ENCODE assay signal across 10 cellular contexts in the genomic region with DNA sequence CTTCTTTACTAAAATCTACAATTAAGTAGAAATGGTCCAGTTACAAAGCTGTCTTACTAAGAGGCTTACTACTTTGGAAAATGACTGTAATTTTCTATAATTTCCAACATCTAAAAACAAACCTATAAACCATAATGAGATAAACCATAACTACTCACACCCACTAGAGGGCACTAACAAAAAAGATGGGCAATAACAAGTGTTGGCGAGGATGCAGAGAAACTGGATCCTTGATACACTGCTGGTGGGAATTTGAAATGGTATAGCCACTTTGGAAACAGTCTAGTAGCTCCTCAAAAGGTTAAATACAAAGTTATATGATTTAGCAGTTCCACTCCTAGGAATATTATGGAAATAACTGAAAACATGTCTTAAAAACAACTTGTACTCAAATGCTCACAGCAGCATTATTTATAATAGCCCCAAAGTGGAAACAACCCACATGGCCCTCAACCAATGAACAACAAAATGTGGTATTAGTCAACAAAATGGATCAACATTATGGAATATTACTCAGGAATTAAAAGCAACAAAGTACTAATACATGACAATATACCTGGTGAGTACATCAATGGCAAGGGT.
DNase-seq lines count a peak whose midpoint lies in the region; ATAC-seq and TF ChIP-seq lines count a peak whose summit lies in the region.
"Had no signal": no experiment of that assay in that cellular context is flagged by ENCODE, and none has a peak within 500 bp of the region (broad histone marks: within the 10 kb centered on the region; RNA-seq: fewer than 3 reads in every experiment).

No MANE protein-coding gene starts in this region.

- peak; percentile 46 for TF ChIP-seq CTCF in cardiac fibroblast (IDR thresholded peaks at IDR 0.05; ENCODE audit: low read depth, low read length)
- TF ChIP-seq CTCF in retinal pigment epithelial cell (conservative IDR thresholded peaks at IDR 0.05; ENCODE audit: low read depth, low read length) = peak; percentile 50

- DNase-seq in NCI-H2196 (lab: John Stamatoyannopoulos, UW; ENCODE audit: unreplicated experiment) (peak; percentile 34), NCI-H2196 treated with DMSO at 0.1 percent for 48 hours (lab: John Stamatoyannopoulos, UW; ENCODE audit: unreplicated experiment) (no peak), NCI-H2029 treated with DMSO at 0.1 percent for 48 hours (lab: John Stamatoyannopoulos, UW) (peak; percentile 7), cardiac fibroblast (ENCODE audit: low read depth in 2 of 2) (peak; percentile 25 to 41), retinal pigment epithelial cell (ENCODE audit: low read depth) (no peak), retina (no peak), amniotic stem cell (lab: John Stamatoyannopoulos, UW) (no peak)
- DNase-seq: C1 segment of cervical spinal cord, kidney glomerular epithelial cell had no signal

- no peak for TF ChIP-seq POLR2A in GM18505 (IDR thresholded peaks at IDR 0.05; ENCODE audit: borderline replicate concordance, extremely low read depth, insufficient read depth, insufficient read length)

- H3K4me3 ChIP-seq in cardiac fibroblast (replicated peaks in 1 of 2; ENCODE audit: low read depth in 2 of 2, low read length in 2 of 2) = no peak overlapping the region
- no peak overlapping the region for H3K4me3 ChIP-seq in retinal pigment epithelial cell (ENCODE audit: low read length)

- no peak for ATAC-seq in GM18505 (IDR thresholded peaks at IDR 0.05; ENCODE audit: unreplicated experiment)

Comparison
In these comparisons a context has a peak if more than half of its experiments do, and no peak if none do; other contexts are left out.
1. DNase-seq: peak in NCI-H2196 (single experiment), NCI-H2029 treated with DMSO at 0.1 percent for 48 hours (single experiment) and cardiac fibroblast (2 of 2); none in NCI-H2196 treated with DMSO at 0.1 percent for 48 hours (single experiment), retinal pigment epithelial cell (single experiment), retina (single experiment) and amniotic stem cell (single experiment).